In genomic region chr1:156244126-156244525, GRCh38 we compare ENCODE assay signal across 25 cellular contexts. TPM values are rescaled to one million over a fixed set of nuclear protein-coding genes. Genes with fewer than 3 reads are reported as not detected.
DNase-seq lines count a peak whose midpoint lies in the region; ATAC-seq and TF ChIP-seq lines count a peak whose summit lies in the region.
"Had no signal": no experiment of that assay in that cellular context is flagged by ENCODE, and none has a peak within 500 bp of the region (broad histone marks: within the 10 kb centered on the region; RNA-seq: fewer than 3 reads in every experiment).

No MANE protein-coding gene starts in this region.

- no peak overlapping the region for H2AFZ ChIP-seq in SK-N-SH (ENCODE audit: low read depth)

- H3K27me3 ChIP-seq in SK-N-SH (ENCODE audit: insufficient read depth), result no peaks in the 10 kb centered on the region
- no peaks in the 10 kb centered on the region for H3K27me3 ChIP-seq in Panc1 (ENCODE audit: control insufficient read depth, insufficient read depth, low read length)
- H3K27me3 ChIP-seq: pancreas had no signal

- TF ChIP-seq EP300 in SK-N-SH (IDR thresholded peaks at IDR 0.05; ENCODE audit: borderline replicate concordance in 1 of 2, low read depth in 1 of 2, low read length in 1 of 2), result no peak

- TF ChIP-seq CTCF in SK-N-SH (IDR thresholded peaks at IDR 0.05) (no peak), Panc1 (IDR thresholded peaks at IDR 0.05) (no peak)

- peaks cover 0 to 12% of the 10 kb centered on the region in 2 experiments for H3K36me3 ChIP-seq in SK-N-SH (replicated peaks in 1 of 2; ENCODE audit: control insufficient read depth in 1 of 2, insufficient read depth in 2 of 2, low read length in 1 of 2)
- H3K36me3 ChIP-seq in Panc1 (ENCODE audit: control insufficient read depth, insufficient read depth, low read length), result no peaks in the 10 kb centered on the region

- H3F3A ChIP-seq in SK-N-SH (replicated peaks; ENCODE audit: insufficient read depth), result no peaks in the 10 kb centered on the region

- H3K4me1 ChIP-seq in SK-N-SH (ENCODE audit: control insufficient read depth in 1 of 2, insufficient read depth in 2 of 2, low read depth in 1 of 2, low read length in 1 of 2) (peaks cover 7 to 42% of the 10 kb centered on the region in 2 experiments; a peak in 2 of 4 replicates), Panc1 (ENCODE audit: control insufficient read depth, insufficient read depth, low read length) (peaks cover 9% of the 10 kb centered on the region)

- in situ Hi-C loops in Panc1 (cut with HindIII; ENCODE audit: low pct_unique_long_range_greater_than_20kb, low sequenced_read_pairs), result no loop called here

- DNase-seq in SK-N-SH (peak; percentile 78), Panc1 (ENCODE audit: low read depth, low spot score) (no peak), immature natural killer cell (no peak), left colon (no peak)
- DNase-seq: activated CD4-positive, alpha-beta T cell treated with anti-CD3 and anti-CD28 coated beads, Interleukin-2, amount 50 U/mL, for 1 hour; activated naive CD4-positive, alpha-beta T cell treated with Interleukin-2 at 50 U/mL for 16 hours; activated T-cell treated with anti-CD3 and anti-CD28 coated beads, Interleukin-2, amount 50 U/mL, for 72 hours; AML-193; brain microvascular endothelial cell; effector CD4-positive, alpha-beta T cell; GF-D8; Kasumi-1; NCI-H1436; NCI-H2107; NCI-H774; pancreas; small intestine; stimulated activated CD4-positive, alpha-beta T cell treated with anti-CD3 and anti-CD28 coated beads, Interleukin-2, amount 100 ng/mL, for 24 hours; T-helper 9 cell had no signal

- H3K27me3 Mint-ChIP-seq in immature natural killer cell (ENCODE audit: low read depth in 3 of 3), result peaks cover 1 to 4% (median 2%) of the 10 kb centered on the region in 3 donors
- H3K27me3 Mint-ChIP-seq: natural killer cell treated with Interleukin-12 subunit alpha and Interleukin-12 subunit beta and Interleukin-15 and Interleukin-18, amount 100 ng/mL, for 72 hours had no signal

- no TSS peak for BruUV-seq in Panc1 (replicated peaks; lab: Mats Ljungman, UMichigan)

- no peaks in the 10 kb centered on the region for H4K20me1 ChIP-seq in SK-N-SH (ENCODE audit: insufficient read depth)

- H3K4me3 ChIP-seq in SK-N-SH (ENCODE audit: low read depth in 2 of 2, low read length in 1 of 2), result no peak overlapping the region
- no peak overlapping the region for H3K4me3 ChIP-seq in Panc1 (ENCODE audit: low read depth in 2 of 2, low read length in 2 of 2)
- H3K4me3 ChIP-seq: pancreas, SK-N-MC had no signal

- peak; percentile 46 for TF ChIP-seq RAD21 in SK-N-SH (IDR thresholded peaks at IDR 0.05; ENCODE audit: low read length)

- CTCF ChIA-PET in SK-N-SH (lab: Yijun Ruan, JAX) (interaction anchor here (0.7 to 3.2 kb wide), 7 partner anchors 13 to 103 kb away, joined by 3 to 14 read pairs (median 4); no protein-coding TSS in a partner anchor), Panc1 (lab: Charles Lee) (no interaction called here)

- no peaks in the 10 kb centered on the region for H3K9me3 Mint-ChIP-seq in immature natural killer cell
- H3K9me3 Mint-ChIP-seq: activated T-cell treated with anti-CD3 and anti-CD28 coated beads, Interleukin-2, amount 50 U/mL, for 72 hours; natural killer cell treated with Interleukin-12 subunit alpha and Interleukin-12 subunit beta and Interleukin-15 and Interleukin-18, amount 100 ng/mL, for 72 hours had no signal

- peaks cover 16% of the 10 kb centered on the region in 2 donors for H3K4me1 Mint-ChIP-seq in immature natural killer cell

- H3K9me2 ChIP-seq in SK-N-SH, result no peaks in the 10 kb centered on the region

- H3K27ac Mint-ChIP-seq in immature natural killer cell, result peak overlapping the region in 1 of 6 donors; percentile 45
- H3K27ac Mint-ChIP-seq: activated T-cell treated with anti-CD3 and anti-CD28 coated beads, Interleukin-2, amount 50 U/mL, for 72 hours; natural killer cell treated with Interleukin-12 subunit alpha and Interleukin-12 subunit beta and Interleukin-15 and Interleukin-18, amount 100 ng/mL, for 72 hours had no signal

- no peaks in the 10 kb centered on the region for H3K79me2 ChIP-seq in SK-N-SH (ENCODE audit: insufficient read depth)

- peak overlapping the region in 1 of 2 experiments; percentile 62; a peak in 2 of 4 replicates for H3K27ac ChIP-seq in SK-N-SH (ENCODE audit: low read depth in 2 of 2, low read length in 1 of 2)
- H3K27ac ChIP-seq in Panc1 (ENCODE audit: low read length), result no peak overlapping the region
- peak overlapping the region; percentile 61 for H3K27ac ChIP-seq in temporal lobe (ENCODE audit: low read depth, low read length)
- H3K27ac ChIP-seq: brain microvascular endothelial cell, pancreas, SK-N-MC had no signal

- no peaks in the 10 kb centered on the region for H3K9me3 ChIP-seq in SK-N-SH
- H3K9me3 ChIP-seq in Panc1 (ENCODE audit: control insufficient read depth, insufficient read depth, low read depth, low read length), result no peaks in the 10 kb centered on the region
- H3K9me3 ChIP-seq: pancreas had no signal

- no peak for ATAC-seq in SK-N-SH treated with all-trans-retinoic acid at 6 μM for 48 hours
- 0 out of 2 replicates have a peak, but pooled peaks have one; percentile 9 for ATAC-seq in Panc1
- no peak for ATAC-seq in GM21381 (IDR thresholded peaks at IDR 0.05; ENCODE audit: unreplicated experiment)
- no peak for ATAC-seq in GM21529 (IDR thresholded peaks at IDR 0.05; ENCODE audit: unreplicated experiment)
- no peak for ATAC-seq in left colon
- ATAC-seq: activated T-cell treated with anti-CD3 and anti-CD28 coated beads, Interleukin-2, amount 50 U/mL, for 72 hours; natural killer cell treated with Interleukin-12 subunit alpha and Interleukin-12 subunit beta and Interleukin-15 and Interleukin-18, amount 100 ng/mL, for 72 hours; pancreas had no signal

- no peak overlapping the region for H3K4me2 ChIP-seq in SK-N-SH

- H3K36me3 Mint-ChIP-seq in immature natural killer cell, result peaks cover 0 to 5% (median 4%) of the 10 kb centered on the region in 3 donors

- intact Hi-C loops in Panc1 (cut with micrococcal nuclease; ENCODE audit: unreplicated experiment) (no loop called here), left colon (cut with DNase I, micrococcal nuclease) (no loop called here)

- H3K9ac ChIP-seq in SK-N-SH, result no peak overlapping the region

- POLR2A ChIA-PET in SK-N-SH (lab: Yijun Ruan, JAX) (interaction anchor here (0.9 to 1.0 kb wide), 2 partner anchors 14 to 31 kb away, joined by 3 to 4 read pairs; partner anchors contain the start of gene PMF1), Panc1 (lab: Charles Lee) (no interaction called here)

- whole genome bisulfite sequencing in SK-N-SH (ENCODE audit: low lambda C conversion rate), result no CpG with 5 or more reads among the region's 2 CpGs

- H3K4me3 Mint-ChIP-seq in immature natural killer cell, result peak overlapping the region in 4 of 5 donors; percentile 86 to 92 (median 88)
- H3K4me3 Mint-ChIP-seq: natural killer cell treated with Interleukin-12 subunit alpha and Interleukin-12 subunit beta and Interleukin-15 and Interleukin-18, amount 100 ng/mL, for 72 hours had no signal

TF ChIP-seq in SK-N-SH, 30 proteins besides CTCF, POLR2A, EP300 and RAD21:
- TF ChIP-seq TAF1 (IDR thresholded peaks at IDR 0.05; ENCODE audit: borderline replicate concordance, low read depth, low read length), result no peak
- no peak for TF ChIP-seq RCOR1 (IDR thresholded peaks at IDR 0.05; ENCODE audit: low read length)
- peak; percentile 56 for TF ChIP-seq GATA2 (CRISPR knock-in tag; IDR thresholded peaks at IDR 0.05)

TF ChIP-seq in SK-N-SH treated with all-trans-retinoic acid at 6 μM for 48 hours, 23 proteins besides CTCF, POLR2A, EP300 and RAD21 (continues in another document):
- no peak for TF ChIP-seq ZFP30 (CRISPR knock-in tag; IDR thresholded peaks at IDR 0.05)
- TF ChIP-seq SNAI2 (CRISPR knock-in tag; IDR thresholded peaks at IDR 0.05), result no peak
- no peak for TF ChIP-seq ZFP3 (CRISPR knock-in tag; IDR thresholded peaks at IDR 0.05)

RNA-seq across cellular contexts. Expression of gene BGLAP, which starts 2.1 kb away (rescaled TPM):
- polyA plus RNA-seq in SK-N-SH (2012; rRNA removed) (0.96 and 1.1 TPM in 2 replicates), immature natural killer cell (not detected)
- 0.13 and 0.18 TPM in 2 replicates for polyA plus RNA-seq in SK-N-SH (2012; cell fraction: cytosol; rRNA removed)
- polyA plus RNA-seq in SK-N-SH (2012; cell fraction: nucleus; rRNA removed), result 7.7 and 10.5 TPM in 2 replicates
- total RNA-seq in Panc1 (2021; ENCODE audit: unreplicated experiment) (0.67 TPM), temporal lobe (0.25 TPM), left colon (1 to 10 TPM; 1.1 to 1.2 TPM)
- polyA plus RNA-seq in Panc1 (2012; ENCODE audit: insufficient read length), result 1.1 TPM

RNA-seq across cellular contexts. Expression of gene PAQR6, which starts 3.7 kb away (rescaled TPM):
- polyA plus RNA-seq in SK-N-SH (2012; rRNA removed) (2.4 and 3.5 TPM in 2 replicates), immature natural killer cell (1 to 10 TPM; 1.3 to 2.5 (median 2.1) TPM)
- polyA plus RNA-seq in SK-N-SH (2012; cell fraction: cytosol; rRNA removed), result 0.69 and 0.88 TPM in 2 replicates
- polyA plus RNA-seq in SK-N-SH (2012; cell fraction: nucleus; rRNA removed), result 30.6 and 40.2 TPM in 2 replicates
- total RNA-seq in Panc1 (2021; ENCODE audit: unreplicated experiment) (0.92 TPM), temporal lobe (4.7 TPM), left colon (1 to 10 TPM; 1.8 to 3.0 TPM)
- 1.3 TPM for polyA plus RNA-seq in Panc1 (2012; ENCODE audit: insufficient read length)

RNA-seq across cellular contexts. Expression of gene PMF1, which starts 31.3 kb away (rescaled TPM):
- polyA plus RNA-seq in SK-N-SH (2012; rRNA removed) (72.5 and 89.5 TPM in 2 replicates), immature natural killer cell (100 to 1,000 TPM in 2 of 3 donors, 10 to 100 TPM in 1; 67.3 to 122 (median 100) TPM)
- polyA plus RNA-seq in SK-N-SH (2012; cell fraction: cytosol; rRNA removed), result 60.3 and 74.6 TPM in 2 replicates
- polyA plus RNA-seq in SK-N-SH (2012; cell fraction: nucleus; rRNA removed), result 66.4 and 78.0 TPM in 2 replicates
- total RNA-seq in Panc1 (2021; ENCODE audit: unreplicated experiment) (57.5 TPM), temporal lobe (29.0 TPM), left colon (10 to 100 TPM; 39.3 to 40.3 TPM)
- polyA plus RNA-seq in Panc1 (2012; ENCODE audit: insufficient read length), result 55.0 TPM

RNA-seq across cellular contexts. Expression of gene SMG5, which starts 38.5 kb away (rescaled TPM):
- polyA plus RNA-seq in SK-N-SH (2012; rRNA removed) (21.3 and 28.2 TPM in 2 replicates), immature natural killer cell (10 to 100 TPM in 1 of 3 donors, 1 to 10 TPM in 2; 3.8 to 29.4 (median 8.5) TPM)
- 12.5 and 19.4 TPM in 2 replicates for polyA plus RNA-seq in SK-N-SH (2012; cell fraction: cytosol; rRNA removed)
- 112 and 114 TPM in 2 replicates for polyA plus RNA-seq in SK-N-SH (2012; cell fraction: nucleus; rRNA removed)
- total RNA-seq in Panc1 (2021; ENCODE audit: unreplicated experiment) (117 TPM), temporal lobe (27.5 TPM), left colon (10 to 100 TPM; 65.3 to 73.9 TPM)
- polyA plus RNA-seq in Panc1 (2012; ENCODE audit: insufficient read length), result 77.8 TPM

RNA-seq across cellular contexts. Expression of gene TMEM79, which starts 40.0 kb away (rescaled TPM):
- polyA plus RNA-seq in SK-N-SH (2012; rRNA removed), result 4.2 and 4.5 TPM in 2 replicates
- 1.7 and 2.8 TPM in 2 replicates for polyA plus RNA-seq in SK-N-SH (2012; cell fraction: cytosol; rRNA removed)
- 9.6 and 12.8 TPM in 2 replicates for polyA plus RNA-seq in SK-N-SH (2012; cell fraction: nucleus; rRNA removed)
- total RNA-seq in Panc1 (2021; ENCODE audit: unreplicated experiment), result 5.5 TPM
- polyA plus RNA-seq in Panc1 (2012; ENCODE audit: insufficient read length), result 6.9 TPM
- polyA plus RNA-seq in immature natural killer cell, result 1 to 10 TPM; 2.0 to 6.5 (median 2.7) TPM
- total RNA-seq in temporal lobe, result 0.98 TPM
- total RNA-seq in left colon, result 1 to 10 TPM; 3.9 to 4.0 TPM
